ENCODE assay signal across 17 cellular contexts in genomic region chr5:125775896-125776295, GRCh38.
DNase-seq lines count a peak whose midpoint lies in the region; FAIRE-seq and TF ChIP-seq lines count a peak whose summit lies in the region.
"Had no signal": no experiment of that assay in that cellular context is flagged by ENCODE, and none has a peak within 500 bp of the region (broad histone marks: within the 10 kb centered on the region; RNA-seq: fewer than 3 reads in every experiment).

No MANE protein-coding gene starts in this region.

- H3K27me3 ChIP-seq in keratinocyte (ENCODE audit: control insufficient read depth, extremely low read depth, insufficient read depth, low read length) (no peaks in the 10 kb centered on the region), left ventricle myocardium inferior (ENCODE audit: low read depth) (no peaks in the 10 kb centered on the region)
- H3K27me3 ChIP-seq: BLaER1 had no signal

- intact Hi-C loops in cardiac septum (cut with DNase I) (no loop called here), left ventricle myocardium inferior (cut with micrococcal nuclease) (no loop called here)

- no peak overlapping the region for H3K4me3 ChIP-seq in keratinocyte (ENCODE audit: control insufficient read depth in 2 of 3, extremely low read depth in 1 of 3, insufficient read depth in 2 of 3, low read depth in 1 of 3, low read length in 3 of 3)
- H3K4me3 ChIP-seq in left ventricle myocardium inferior = no peak overlapping the region
- H3K4me3 ChIP-seq: BLaER1, GM23248 had no signal

- no peak for TF ChIP-seq CTCF in keratinocyte (optimal IDR thresholded peaks at IDR 0.05 in 1 of 3, IDR thresholded peaks at IDR 0.05 in 1 of 3, conservative IDR thresholded peaks at IDR 0.05 in 1 of 3; ENCODE audit: extremely low read depth in 1 of 3, insufficient read depth in 2 of 3, low read length in 3 of 3)
- no peak for TF ChIP-seq CTCF in left ventricle myocardium inferior (IDR thresholded peaks at IDR 0.05; ENCODE audit: borderline replicate concordance)

- peak; percentile 35 for DNase-seq in NCI-H2171 treated with DMSO at 0.1 percent for 48 hours (lab: John Stamatoyannopoulos, UW)
- DNase-seq in NCI-H2171 (lab: John Stamatoyannopoulos, UW) = no peak
- DNase-seq in NCI-H524 treated with DMSO at 0.1 percent for 48 hours (lab: John Stamatoyannopoulos, UW) = peak; percentile 3
- DNase-seq in keratinocyte (ENCODE audit: low read depth, low spot score) = no peak
- DNase-seq in renal cortical epithelial cell (ENCODE audit: low read depth) = peak; percentile 3
- DNase-seq in cardiac septum (ENCODE audit: low spot score) = no peak
- DNase-seq in left ventricle myocardium inferior = no peak
- DNase-seq in ureter (ENCODE audit: low spot score) = no peak
- DNase-seq: 8988T; AML-193; Caco-2; CD8-positive, alpha-beta memory T cell; GM23248; H7 had no signal

- no peaks in the 10 kb centered on the region for H3K9me1 ChIP-seq in keratinocyte (ENCODE audit: control insufficient read depth, extremely low read depth, insufficient read depth, low read length)

- no peak overlapping the region for H3K9ac ChIP-seq in keratinocyte (ENCODE audit: control insufficient read depth, extremely low read depth, insufficient read depth, low read length)
- H3K9ac ChIP-seq: BLaER1, GM23248 had no signal

- H3K36me3 ChIP-seq in keratinocyte (ENCODE audit: control insufficient read depth in 2 of 2, extremely low read depth in 1 of 2, insufficient read depth in 2 of 2, low read length in 2 of 2) (no peaks in the 10 kb centered on the region), left ventricle myocardium inferior (no peaks in the 10 kb centered on the region)
- H3K36me3 ChIP-seq: BLaER1 had no signal

- H3K27ac ChIP-seq in keratinocyte (ENCODE audit: control insufficient read depth, insufficient read depth, low read length) (no peak overlapping the region), left ventricle myocardium inferior (replicated peaks) (no peak overlapping the region)
- H3K27ac ChIP-seq: BLaER1, GM23248 had no signal

- H2AFZ ChIP-seq in keratinocyte (ENCODE audit: control insufficient read depth, low read length) = no peak overlapping the region
- H2AFZ ChIP-seq: GM23248 had no signal

- H3K4me1 ChIP-seq in keratinocyte (ENCODE audit: control insufficient read depth, extremely low read depth, insufficient read depth, low read length) = no peaks in the 10 kb centered on the region
- H3K4me1 ChIP-seq in left ventricle myocardium inferior = no peaks in the 10 kb centered on the region
- H3K4me1 ChIP-seq: BLaER1, Caco-2 had no signal

- peak; percentile 63 for FAIRE-seq in keratinocyte (lab: Jason Lieb, UNC)
- FAIRE-seq: G401.6, GM12891 had no signal

- dilution Hi-C loops in keratinocyte (cut with MboI; ENCODE audit: extremely low pct_ligation_motif_present, low sequenced_read_pairs) = no loop called here

- no peaks in the 10 kb centered on the region for H3K9me3 ChIP-seq in keratinocyte (ENCODE audit: control insufficient read depth, low read depth, low read length)
- H3K9me3 ChIP-seq in left ventricle myocardium inferior (replicated peaks) = no peaks in the 10 kb centered on the region
- H3K9me3 ChIP-seq: BLaER1, Caco-2 had no signal

- H3K4me2 ChIP-seq in keratinocyte (ENCODE audit: control insufficient read depth, extremely low read depth, insufficient read depth, low read depth, low read length) = no peak overlapping the region
- H3K4me2 ChIP-seq: BLaER1 had no signal

- no peaks in the 10 kb centered on the region for H3K79me2 ChIP-seq in keratinocyte (ENCODE audit: control insufficient read depth, insufficient read depth, low read length)

- no peaks in the 10 kb centered on the region for H4K20me1 ChIP-seq in keratinocyte (ENCODE audit: control insufficient read depth, extremely low read depth, insufficient read depth, low read length)
- H4K20me1 ChIP-seq: BLaER1 had no signal

Comparison
In these comparisons a context has a peak if more than half of its experiments do, and no peak if none do; other contexts are left out.
1. DNase-seq: peak in NCI-H2171 treated with DMSO at 0.1 percent for 48 hours (single experiment), NCI-H524 treated with DMSO at 0.1 percent for 48 hours (single experiment) and renal cortical epithelial cell (single experiment); none in NCI-H2171 (single experiment), keratinocyte (single experiment), cardiac septum (single experiment), left ventricle myocardium inferior (single experiment) and ureter (single experiment).